In genomic region chr10:5684971-5685763, GRCh38 we compare ENCODE assay signal across 8 cellular contexts. TPM values are rescaled to one million over a fixed set of nuclear protein-coding genes. Genes with fewer than 3 reads are reported as not detected.
DNase-seq lines count a peak whose midpoint lies in the region; ATAC-seq lines count a peak whose summit lies in the region.

No MANE protein-coding gene starts in this region.

- POLR2A ChIA-PET in T-cell (lab: Charles Lee), result no interaction called here

- H3K4me3 Mint-ChIP-seq in T-cell, result peak overlapping the region; percentile 96 to 99 (median 97)

- no peaks in the 10 kb centered on the region for H3K9me3 Mint-ChIP-seq in T-cell

- H3K4me1 Mint-ChIP-seq in T-cell, result peaks cover 41 to 51% (median 48%) of the 10 kb centered on the region in 3 donors

- no peaks in the 10 kb centered on the region for H3K27me3 Mint-ChIP-seq in T-cell

- DNase-seq in D341Med (ENCODE audit: low spot score) (peak; percentile 61), HT-29 (ENCODE audit: low spot score) (peak; percentile 79), T-cell (peak; percentile 34 to 73 (median 52)), amniotic epithelial cell (ENCODE audit: low read depth) (peak; percentile 71), hepatic stellate cell (ENCODE audit: low spot score) (peak; percentile 55), retina (peak; percentile 78), NCI-H524 treated with DMSO at 0.1 percent for 48 hours (lab: John Stamatoyannopoulos, UW) (no peak)

- ATAC-seq in GM19463 (IDR thresholded peaks at IDR 0.05; ENCODE audit: unreplicated experiment) (peak; percentile 43), T-cell (replicated peaks in 1 of 4) (peak; percentile 57 to 69 (median 62))

- peaks cover 4% of the 10 kb centered on the region for H3K36me3 Mint-ChIP-seq in T-cell

- CTCF ChIA-PET in T-cell (lab: Charles Lee), result interaction anchor here in 1 of 2 donors (0.6 to 1.6 kb wide), 2 partner anchors 23 to 24 kb away, joined by 3 to 5 read pairs; no protein-coding TSS in a partner anchor

- H3K27ac Mint-ChIP-seq in T-cell, result peak overlapping the region; percentile 97 to 98

RNA-seq across cellular contexts. Expression of gene TASOR2, which starts 0.5 kb away (rescaled TPM):
- total RNA-seq in HT-29 (2014; rRNA removed; shearing (Covaris generic)), result 49.7 and 67.4 TPM in 2 replicates
- total RNA-seq in T-cell, result 10 to 100 TPM; 62.7 to 78.5 (median 71.7) TPM

RNA-seq across cellular contexts. Expression of gene ASB13, which starts 18.8 kb away (rescaled TPM):
- 32.6 and 34.7 TPM in 2 replicates for total RNA-seq in HT-29 (2014; rRNA removed; shearing (Covaris generic))
- total RNA-seq in T-cell, result 10 to 100 TPM in 4 of 5 donors, 1 to 10 TPM in 1; 9.4 to 22.8 (median 14.1) TPM
